Comparison of ENCODE assay signal across 9 cellular contexts in genomic region chr11:34263462-34264186, GRCh38.
DNase-seq lines count a peak whose midpoint lies in the region; ATAC-seq and TF ChIP-seq lines count a peak whose summit lies in the region.
"Had no signal": no experiment of that assay in that cellular context is flagged by ENCODE, and none has a peak within 500 bp of the region (broad histone marks: within the 10 kb centered on the region; RNA-seq: fewer than 3 reads in every experiment).

No MANE protein-coding gene starts in this region.

- no peaks in the 10 kb centered on the region for H3K27me3 Mint-ChIP-seq in activated CD8-positive, alpha-beta T cell treated with anti-CD3 and anti-CD28 coated beads for 36 hours

- peak overlapping the region in 1 of 2 donors; percentile 58 for H3K27ac ChIP-seq in thoracic aorta
- H3K27ac ChIP-seq: SJSA1 had no signal

- POLR2A ChIA-PET in activated CD8-positive, alpha-beta T cell treated with anti-CD3 and anti-CD28 coated beads for 36 hours (lab: Charles Lee) = interaction anchor here (1.4 kb wide), 1 partner anchor 12 kb away, joined by 3 read pairs; no protein-coding TSS in a partner anchor

- DNase-seq in HPDE6-E6E7 (ENCODE audit: extremely low spot score) (peak; percentile 81), RPMI7951 (ENCODE audit: low read depth) (peak; percentile 78), Right ventricle myocardium superior (peak; percentile 63), thoracic aorta (ENCODE audit: low spot score) (peak; percentile 23), Ammon's horn (ENCODE audit: low spot score) (no peak)
- DNase-seq in stimulated activated CD4-positive, alpha-beta T cell treated with anti-CD3 and anti-CD28 coated beads, Interleukin-4, amount 100 ng/mL, for 1 hour = no peak
- DNase-seq in activated CD8-positive, alpha-beta T cell treated with anti-CD3 and anti-CD28 coated beads for 36 hours = no peak

- H3K4me3 Mint-ChIP-seq in activated CD8-positive, alpha-beta T cell treated with anti-CD3 and anti-CD28 coated beads for 36 hours = no peak overlapping the region

- TF ChIP-seq CTCF in thoracic aorta (IDR thresholded peaks at IDR 0.05) = no peak
- TF ChIP-seq CTCF in activated CD8-positive, alpha-beta T cell treated with anti-CD3 and anti-CD28 coated beads for 36 hours (IDR thresholded peaks at IDR 0.05) = no peak

- no peaks in the 10 kb centered on the region for H3K9me3 ChIP-seq in thoracic aorta
- H3K9me3 ChIP-seq: SJSA1 had no signal

- no peaks in the 10 kb centered on the region for H3K36me3 Mint-ChIP-seq in activated CD8-positive, alpha-beta T cell treated with anti-CD3 and anti-CD28 coated beads for 36 hours (ENCODE audit: low read depth)

- no peak overlapping the region for H3K4me3 ChIP-seq in thoracic aorta
- H3K4me3 ChIP-seq: SJSA1 had no signal

- ATAC-seq in Right ventricle myocardium superior (ENCODE audit: poor library complexity) = peak; percentile 63
- peak; percentile 74 for ATAC-seq in thoracic aorta (ENCODE audit: insufficient number of reproducible peaks, low FRiP score, low read depth)
- no peak for ATAC-seq in activated CD8-positive, alpha-beta T cell treated with anti-CD3 and anti-CD28 coated beads for 36 hours
- no peak for ATAC-seq in GM18867 (IDR thresholded peaks at IDR 0.05; ENCODE audit: unreplicated experiment)

- CTCF ChIA-PET in activated CD8-positive, alpha-beta T cell treated with anti-CD3 and anti-CD28 coated beads for 36 hours (lab: Charles Lee) = interaction anchor here (1.2 to 1.8 kb wide), 2 partner anchors 8 to 89 kb away, joined by 4 to 7 read pairs; no protein-coding TSS in a partner anchor

- H3K4me1 ChIP-seq in thoracic aorta (ENCODE audit: control insufficient read depth in 1 of 2, low read depth in 2 of 2) = peaks cover 24 to 56% of the 10 kb centered on the region in 2 donors

- no peaks in the 10 kb centered on the region for H3K9me3 Mint-ChIP-seq in activated CD8-positive, alpha-beta T cell treated with anti-CD3 and anti-CD28 coated beads for 36 hours

- intact Hi-C loops in Right ventricle myocardium superior (cut with DNase I) = no loop called here
- intact Hi-C loops in activated CD8-positive, alpha-beta T cell treated with anti-CD3 and anti-CD28 coated beads for 36 hours (cut with micrococcal nuclease) = no loop called here

- H3K27me3 ChIP-seq in thoracic aorta (replicated peaks; ENCODE audit: insufficient read depth) = no peaks in the 10 kb centered on the region
- H3K27me3 ChIP-seq: SJSA1 had no signal

- H3K36me3 ChIP-seq in thoracic aorta = no peaks in the 10 kb centered on the region
- H3K36me3 ChIP-seq: SJSA1 had no signal

- H3K27ac Mint-ChIP-seq in activated CD8-positive, alpha-beta T cell treated with anti-CD3 and anti-CD28 coated beads for 36 hours = no peak overlapping the region

- peaks cover 5% of the 10 kb centered on the region for H3K4me1 Mint-ChIP-seq in activated CD8-positive, alpha-beta T cell treated with anti-CD3 and anti-CD28 coated beads for 36 hours (ENCODE audit: low read depth)

Comparison
In these comparisons a context has a peak if more than half of its experiments do, and no peak if none do; other contexts are left out.
1. DNase-seq: peak in HPDE6-E6E7 (single experiment), RPMI7951 (single experiment), Right ventricle myocardium superior (single experiment) and thoracic aorta (single experiment); none in stimulated activated CD4-positive, alpha-beta T cell treated with anti-CD3 and anti-CD28 coated beads, Interleukin-4, amount 100 ng/mL, for 1 hour (single experiment), activated CD8-positive, alpha-beta T cell treated with anti-CD3 and anti-CD28 coated beads for 36 hours (single experiment) and Ammon's horn (single experiment).
2. ATAC-seq: peak in Right ventricle myocardium superior (single experiment) and thoracic aorta (single experiment); none in activated CD8-positive, alpha-beta T cell treated with anti-CD3 and anti-CD28 coated beads for 36 hours (single experiment) and GM18867 (single experiment).